21 cellular contexts compared by ENCODE assay signal in genomic region chr7:8151161-8151560, GRCh38.
DNase-seq lines count a peak whose midpoint lies in the region; TF ChIP-seq lines count a peak whose summit lies in the region.
"Had no signal": no experiment of that assay in that cellular context is flagged by ENCODE, and none has a peak within 500 bp of the region (broad histone marks: within the 10 kb centered on the region; RNA-seq: fewer than 3 reads in every experiment).

No MANE protein-coding gene starts in this region.

- in situ Hi-C loops in G401 (cut with HindIII; ENCODE audit: low sequenced_read_pairs): no loop called here

- TF ChIP-seq CTCF in Peyer's patch (IDR thresholded peaks at IDR 0.05): no peak

- DNase-seq in NCI-H1105 treated with DMSO at 0.1 percent for 48 hours (lab: John Stamatoyannopoulos, UW) (peak; percentile 55), NCI-H1105 (lab: John Stamatoyannopoulos, UW) (no peak), G401 (ENCODE audit: low spot score) (peak; percentile 71), renal cortical epithelial cell (ENCODE audit: low read depth) (peak; percentile 47), HPDE6-E6E7 (ENCODE audit: extremely low spot score) (no peak), NCI-H510A (lab: John Stamatoyannopoulos, UW) (no peak), Peyer's patch (no peak)
- DNase-seq: 8988T; CD8-positive, alpha-beta T cell; DMS53; NCI-H1417; NCI-H187; NCI-H226; NCI-H524 treated with DMSO at 0.1 percent for 48 hours; NK-92 treated with Interleukin-12 subunit alpha and Interleukin-12 subunit beta, amount 100 ng/mL, for 24 hours; OCI-M1; SHP77 had no signal

- no peak overlapping the region for H3K4me3 ChIP-seq in Peyer's patch
- H3K4me3 ChIP-seq: GM23338, K562, SK-N-MC had no signal

- no peaks in the 10 kb centered on the region for H3K9me3 ChIP-seq in Peyer's patch

- peaks cover 0 to 3% (median 0%) of the 10 kb centered on the region in 4 donors for H3K4me1 ChIP-seq in Peyer's patch

- H3K27ac ChIP-seq in angular gyrus (ENCODE audit: low read depth, low read length) (peak overlapping the region; percentile 35), Peyer's patch (no peak overlapping the region)
- H3K27ac ChIP-seq: SK-N-MC had no signal

- no peaks in the 10 kb centered on the region for H3K36me3 ChIP-seq in Peyer's patch

- no peaks in the 10 kb centered on the region for H3K27me3 ChIP-seq in Peyer's patch

- no peak for TF ChIP-seq POLR2A in Peyer's patch (IDR thresholded peaks at IDR 0.05)

Comparison
In these comparisons a context has a peak if more than half of its experiments do, and no peak if none do; other contexts are left out.
1. DNase-seq: peak in NCI-H1105 treated with DMSO at 0.1 percent for 48 hours (single experiment), G401 (single experiment) and renal cortical epithelial cell (single experiment); none in NCI-H1105 (single experiment), HPDE6-E6E7 (single experiment), NCI-H510A (single experiment) and Peyer's patch (0 of 3).